3 cellular contexts compared by ENCODE assay signal in the genomic region with DNA sequence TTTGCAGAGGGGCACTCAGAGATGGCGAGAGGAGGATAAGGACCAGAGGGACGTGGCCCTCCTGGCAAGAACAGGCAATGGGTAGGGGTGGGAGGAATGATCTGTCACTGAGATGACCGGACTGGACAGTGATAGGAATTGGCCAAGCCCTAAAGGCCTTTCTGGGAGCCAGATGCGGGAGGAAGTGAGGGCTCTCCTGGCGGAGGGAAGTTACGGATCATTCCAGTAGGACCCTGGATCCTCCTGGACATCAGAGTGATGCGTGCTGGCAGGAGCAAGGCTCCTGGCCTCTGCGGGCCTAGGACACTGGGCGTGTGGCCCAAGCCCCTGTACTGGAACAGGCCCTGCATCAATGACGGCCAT.
TF ChIP-seq lines count a peak whose summit lies in the region.

No MANE protein-coding gene starts in this region.

TF ChIP-seq in HepG2, 621 proteins besides CTCF, POLR2A, EP300 and RAD21:
- TF ChIP-seq PLRG1 (conservative IDR thresholded peaks at IDR 0.05), result no peak
- peak; percentile 33 for TF ChIP-seq POLR2G (IDR thresholded peaks at IDR 0.05; ENCODE audit: low read depth, low read length)
- no peak for TF ChIP-seq HOXA9 (CRISPR knock-in tag; IDR thresholded peaks at IDR 0.05; ENCODE audit: borderline replicate concordance)
- TF ChIP-seq ZNF33B (CRISPR knock-in tag; IDR thresholded peaks at IDR 0.05), result no peak

TF ChIP-seq in PFSK-1, 5 proteins besides CTCF, POLR2A, EP300 and RAD21:
- TF ChIP-seq, protein P1, sequence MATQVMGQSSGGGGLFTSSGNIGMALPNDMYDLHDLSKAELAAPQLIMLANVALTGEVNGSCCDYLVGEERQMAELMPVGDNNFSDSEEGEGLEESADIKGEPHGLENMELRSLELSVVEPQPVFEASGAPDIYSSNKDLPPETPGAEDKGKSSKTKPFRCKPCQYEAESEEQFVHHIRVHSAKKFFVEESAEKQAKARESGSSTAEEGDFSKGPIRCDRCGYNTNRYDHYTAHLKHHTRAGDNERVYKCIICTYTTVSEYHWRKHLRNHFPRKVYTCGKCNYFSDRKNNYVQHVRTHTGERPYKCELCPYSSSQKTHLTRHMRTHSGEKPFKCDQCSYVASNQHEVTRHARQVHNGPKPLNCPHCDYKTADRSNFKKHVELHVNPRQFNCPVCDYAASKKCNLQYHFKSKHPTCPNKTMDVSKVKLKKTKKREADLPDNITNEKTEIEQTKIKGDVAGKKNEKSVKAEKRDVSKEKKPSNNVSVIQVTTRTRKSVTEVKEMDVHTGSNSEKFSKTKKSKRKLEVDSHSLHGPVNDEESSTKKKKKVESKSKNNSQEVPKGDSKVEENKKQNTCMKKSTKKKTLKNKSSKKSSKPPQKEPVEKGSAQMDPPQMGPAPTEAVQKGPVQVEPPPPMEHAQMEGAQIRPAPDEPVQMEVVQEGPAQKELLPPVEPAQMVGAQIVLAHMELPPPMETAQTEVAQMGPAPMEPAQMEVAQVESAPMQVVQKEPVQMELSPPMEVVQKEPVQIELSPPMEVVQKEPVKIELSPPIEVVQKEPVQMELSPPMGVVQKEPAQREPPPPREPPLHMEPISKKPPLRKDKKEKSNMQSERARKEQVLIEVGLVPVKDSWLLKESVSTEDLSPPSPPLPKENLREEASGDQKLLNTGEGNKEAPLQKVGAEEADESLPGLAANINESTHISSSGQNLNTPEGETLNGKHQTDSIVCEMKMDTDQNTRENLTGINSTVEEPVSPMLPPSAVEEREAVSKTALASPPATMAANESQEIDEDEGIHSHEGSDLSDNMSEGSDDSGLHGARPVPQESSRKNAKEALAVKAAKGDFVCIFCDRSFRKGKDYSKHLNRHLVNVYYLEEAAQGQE (IDR thresholded peaks at IDR 0.05; ENCODE audit: insufficient read depth in 1 of 2, low read depth in 2 of 2, low read length in 2 of 2), result no peak
- no peak for TF ChIP-seq SIN3A (IDR thresholded peaks at IDR 0.05; ENCODE audit: borderline replicate concordance, insufficient read depth, low read length)
- TF ChIP-seq POLR2AphosphoS5 (IDR thresholded peaks at IDR 0.05; ENCODE audit: low read depth, low read length), result peak; percentile 28; the same call in 1 of the 2 replicates

TF ChIP-seq in HEK293T, 16 proteins besides CTCF, POLR2A, EP300 and RAD21:
- no peak for TF ChIP-seq CTBP1 (IDR thresholded peaks at IDR 0.05; ENCODE audit: borderline replicate concordance)
- no peak for TF ChIP-seq TARDBP (IDR thresholded peaks at IDR 0.05)
- TF ChIP-seq HDGF (IDR thresholded peaks at IDR 0.05; ENCODE audit: borderline replicate concordance), result no peak
- no peak for TF ChIP-seq SUZ12 (IDR thresholded peaks at IDR 0.05)
